In genomic region chr4:2937146-2937857, GRCh38 we compare ENCODE assay signal across 8 cellular contexts. TPM values are rescaled to one million over a fixed set of nuclear protein-coding genes. Genes with fewer than 3 reads are reported as not detected.
DNase-seq lines count a peak whose midpoint lies in the region; ATAC-seq, FAIRE-seq and TF ChIP-seq lines count a peak whose summit lies in the region.

No MANE protein-coding gene starts in this region.

- WGBS in HUES64: 83% methylated on average over 23 of the region's 23 CpGs
- WGBS in pancreas, 2 donors: 57 to 66% methylated on average over 23 of the region's 23 CpGs

- H3K4me3 ChIP-seq in HUES64 (ENCODE audit: low read length) (no peak overlapping the region), brain microvascular endothelial cell (ENCODE audit: low read depth, low read length) (no peak overlapping the region), pancreas (no peak overlapping the region)

- H3K36me3 ChIP-seq in HUES64 (ENCODE audit: insufficient read depth, low read length): peaks cover 64% of the 10 kb centered on the region
- peaks cover 46% of the 10 kb centered on the region for H3K36me3 ChIP-seq in brain microvascular endothelial cell (replicated peaks)
- H3K36me3 ChIP-seq in pancreas: peaks cover 0 to 30% (median 15%) of the 10 kb centered on the region in 3 donors

- H3K27ac ChIP-seq in HUES64 (ENCODE audit: low read depth, low read length): peak overlapping the region; percentile 35; the same call in 1 of the 2 replicates
- H3K27ac ChIP-seq in brain microvascular endothelial cell: peak overlapping the region; percentile 85
- no peak overlapping the region for H3K27ac ChIP-seq in pancreas

- no peak overlapping the region for H3K9ac ChIP-seq in HUES64 (ENCODE audit: low read depth, low read length)

- H3K9me3 ChIP-seq in HUES64 (ENCODE audit: insufficient read depth, low read depth, low read length) (no peaks in the 10 kb centered on the region), pancreas (no peaks in the 10 kb centered on the region)

- intact Hi-C loops in pancreas (cut with DNase I): loop anchor here in 2 of 3 donors (10.0 kb wide), 1 partner anchor 173 kb away; no protein-coding TSS in a partner anchor

- DNase-seq in ELR (ENCODE audit: low read depth) (peak; percentile 31), brain microvascular endothelial cell (peak; percentile 64), pancreas (peak; percentile 3 to 74 (median 31)), COR-L47 (lab: John Stamatoyannopoulos, UW) (no peak), SHP77 treated with DMSO at 0.1 percent for 48 hours (lab: John Stamatoyannopoulos, UW) (no peak), nucleus accumbens (lab: John Stamatoyannopoulos, UW) (no peak)

- no peak for TF ChIP-seq CTCF in brain microvascular endothelial cell (IDR thresholded peaks at IDR 0.05; ENCODE audit: low read depth, low read length, missing control alignments)
- TF ChIP-seq CTCF in pancreas (IDR thresholded peaks at IDR 0.05): no peak

- in situ Hi-C loops in brain microvascular endothelial cell (cut with HindIII; ENCODE audit: low pct_ligation_motif_present, low sequenced_read_pairs): no loop called here

- ATAC-seq in pancreas: peak in 1 of 4 donors; percentile 10
- ATAC-seq in HG02623 (IDR thresholded peaks at IDR 0.05; ENCODE audit: unreplicated experiment): no peak

- no peak for FAIRE-seq in pancreas (lab: Jason Lieb, UNC)

- H3K27me3 ChIP-seq in HUES64 (ENCODE audit: insufficient read depth, low read length): no peaks in the 10 kb centered on the region
- no peaks in the 10 kb centered on the region for H3K27me3 ChIP-seq in brain microvascular endothelial cell (replicated peaks)
- no peaks in the 10 kb centered on the region for H3K27me3 ChIP-seq in pancreas

- H3K4me1 ChIP-seq in HUES64 (ENCODE audit: insufficient read depth, low read length) (0 out of 2 replicates have a peak, but pooled peaks cover 7% of the 10 kb centered on the region), pancreas (peaks cover 0 to 11% (median 3%) of the 10 kb centered on the region in 3 donors)

RNA-seq across cellular contexts. Expression of gene NOP14, which starts 25.9 kb away (rescaled TPM):
- 32.2 TPM for polyA plus RNA-seq in HUES64 (2013, experiment 1 of 2)
- polyA plus RNA-seq in HUES64 (2013, experiment 2 of 2): 28.8 TPM
- total RNA-seq in pancreas: 10 to 100 TPM; 15.2 to 31.0 (median 19.1) TPM
- 10 to 100 TPM; 11.1 to 15.9 TPM for polyA plus RNA-seq in pancreas

RNA-seq across cellular contexts. Expression of gene GRK4, which starts 26.1 kb away (rescaled TPM):
- polyA plus RNA-seq in HUES64 (2013, experiment 1 of 2): 2.1 TPM
- 1.8 TPM for polyA plus RNA-seq in HUES64 (2013, experiment 2 of 2)
- 1 to 10 TPM; 4.6 to 6.3 (median 5.3) TPM for total RNA-seq in pancreas
- polyA plus RNA-seq in pancreas: 1 to 10 TPM; 7.5 to 9.7 TPM

Comparison
In these comparisons a context has a peak if more than half of its experiments do, and no peak if none do; other contexts are left out.
1. DNase-seq: peak in ELR (single experiment), brain microvascular endothelial cell (single experiment) and pancreas (6 of 6); none in COR-L47 (single experiment), SHP77 treated with DMSO at 0.1 percent for 48 hours (single experiment) and nucleus accumbens (0 of 56).
2. H3K27ac ChIP-seq: peak in HUES64 (single experiment) and brain microvascular endothelial cell (single experiment); none in pancreas (0 of 4).